27 cellular contexts compared by ENCODE assay signal in the genomic region with DNA sequence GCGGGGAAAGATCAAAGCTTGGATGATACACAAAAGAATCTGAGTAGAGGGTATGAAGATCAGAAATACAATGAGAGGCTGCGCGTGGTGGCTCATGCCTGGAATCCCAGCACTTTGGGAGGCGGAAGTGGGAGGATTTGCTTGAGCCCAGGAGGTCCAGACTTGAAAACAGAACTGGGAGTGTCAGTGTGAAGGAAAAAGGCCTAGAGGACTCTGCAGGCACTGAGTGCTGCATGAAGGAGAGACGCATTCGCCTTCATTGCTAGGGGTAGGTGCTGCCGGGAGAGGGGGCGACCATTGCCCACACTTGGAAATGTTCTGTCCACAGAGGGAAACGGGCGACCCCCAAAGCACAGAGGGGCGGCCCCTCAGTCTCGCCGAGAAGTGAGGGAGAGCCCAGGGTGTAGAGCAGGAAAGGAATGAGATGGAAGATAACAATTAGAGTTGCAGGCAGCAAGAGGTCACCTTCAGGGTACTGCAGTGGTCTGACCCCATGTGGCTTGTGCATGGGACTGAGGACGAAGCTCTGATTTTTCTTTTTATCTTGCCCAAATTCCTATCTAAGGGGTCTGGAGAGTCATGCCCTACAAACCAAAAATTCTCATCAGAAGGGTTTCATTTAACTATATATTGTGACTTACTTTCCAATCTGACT. TPM values are rescaled to one million over a fixed set of nuclear protein-coding genes. Genes with fewer than 3 reads are reported as not detected.
"Had no signal": no experiment of that assay in that cellular context is flagged by ENCODE, and none has a peak within 500 bp of the region (broad histone marks: within the 10 kb centered on the region; RNA-seq: fewer than 3 reads in every experiment).

No MANE protein-coding gene starts in this region.

- H3K27ac ChIP-seq: breast epithelium, dorsolateral prefrontal cortex, esophagus squamous epithelium, gastroesophageal sphincter, pancreas, tibial artery had no signal

- H3K36me3 ChIP-seq: breast epithelium, esophagus squamous epithelium, gastroesophageal sphincter, tibial artery had no signal

- H3K9me3 ChIP-seq: breast epithelium, esophagus squamous epithelium, gastroesophageal sphincter, pancreas, tibial artery had no signal

- H3K4me3 ChIP-seq: breast epithelium, dorsolateral prefrontal cortex, esophagus squamous epithelium, gastroesophageal sphincter, tibial artery had no signal

- H3K4me1 Mint-ChIP-seq: activated naive CD8-positive, alpha-beta T cell treated with anti-CD3 and anti-CD28 coated beads, Interleukin-2, amount 10 ng/mL, durations not matched to agents 7 days and 5 days; central memory CD8-positive, alpha-beta T cell had no signal

- ATAC-seq: activated T-cell treated with anti-CD3 and anti-CD28 coated beads, Interleukin-2, amount 50 U/mL, for 72 hours; gastroesophageal sphincter; left lobe of liver; pancreas; right cardiac atrium had no signal

- H3K4me1 ChIP-seq: breast epithelium, esophagus squamous epithelium, gastroesophageal sphincter, tibial artery had no signal

- H3K9me3 Mint-ChIP-seq: activated naive CD4-positive, alpha-beta T cell treated with anti-CD3 and anti-CD28 coated beads for 36 hours; activated naive CD8-positive, alpha-beta T cell treated with anti-CD3 and anti-CD28 coated beads, Interleukin-2, amount 10 ng/mL, durations not matched to agents 7 days and 5 days; activated T-cell treated with anti-CD3 and anti-CD28 coated beads, Interleukin-2, amount 50 U/mL, for 72 hours; central memory CD8-positive, alpha-beta T cell; natural killer cell treated with Interleukin-12 subunit alpha and Interleukin-12 subunit beta and Interleukin-15 and Interleukin-18, amount 100 ng/mL, for 72 hours; stimulated activated naive CD8-positive, alpha-beta T cell treated with anti-CD3 and anti-CD28 coated beads, Interleukin-15, Interleukin-2, amounts not matched to agents 100 ng/mL and 50 ng/mL, for 24 hours had no signal

- DNase-seq: activated CD4-positive, alpha-beta T cell treated with anti-CD3 and anti-CD28 coated beads, Interleukin-2, amount 50 U/mL, for 4 hours; activated CD8-positive, alpha-beta memory T cell treated with anti-CD3 and anti-CD28 coated beads, Interleukin-2, amount 50 U/mL, for 48 hours; activated effector memory CD4-positive, alpha-beta T cell treated with Interleukin-2 at 50 U/mL for 16 hours; activated naive CD4-positive, alpha-beta T cell treated with anti-CD3 and anti-CD28 coated beads for 36 hours; activated naive CD8-positive, alpha-beta T cell treated with anti-CD3 and anti-CD28 coated beads, Interleukin-2, amount 10 ng/mL, durations not matched to agents 7 days and 5 days; activated T-cell treated with anti-CD3 and anti-CD28 coated beads, Interleukin-2, amount 50 U/mL, for 72 hours; amniotic stem cell; dorsolateral prefrontal cortex; esophagus squamous epithelium; head of caudate nucleus; pancreas; right cardiac atrium; stimulated activated CD4-positive, alpha-beta T cell treated with anti-CD3 and anti-CD28 coated beads, Interleukin-1b, Interleukin-23, amount 100 ng/mL, for 48 hours; T-helper 9 cell; tibial artery had no signal

- H3K4me3 Mint-ChIP-seq: activated naive CD4-positive, alpha-beta T cell treated with anti-CD3 and anti-CD28 coated beads for 36 hours; activated naive CD8-positive, alpha-beta T cell treated with anti-CD3 and anti-CD28 coated beads, Interleukin-2, amount 10 ng/mL, durations not matched to agents 7 days and 5 days; activated T-cell treated with anti-CD3 and anti-CD28 coated beads, Interleukin-2, amount 50 U/mL, for 72 hours; central memory CD8-positive, alpha-beta T cell; natural killer cell treated with Interleukin-12 subunit alpha and Interleukin-12 subunit beta and Interleukin-15 and Interleukin-18, amount 100 ng/mL, for 72 hours; stimulated activated naive CD8-positive, alpha-beta T cell treated with anti-CD3 and anti-CD28 coated beads, Interleukin-15, Interleukin-2, amounts not matched to agents 100 ng/mL and 50 ng/mL, for 24 hours had no signal

- H3K36me3 Mint-ChIP-seq: activated naive CD8-positive, alpha-beta T cell treated with anti-CD3 and anti-CD28 coated beads, Interleukin-2, amount 10 ng/mL, durations not matched to agents 7 days and 5 days; natural killer cell treated with Interleukin-12 subunit alpha and Interleukin-12 subunit beta and Interleukin-15 and Interleukin-18, amount 100 ng/mL, for 72 hours had no signal

- H3K27me3 Mint-ChIP-seq: activated naive CD8-positive, alpha-beta T cell treated with anti-CD3 and anti-CD28 coated beads, Interleukin-2, amount 10 ng/mL, durations not matched to agents 7 days and 5 days; central memory CD8-positive, alpha-beta T cell; stimulated activated naive CD8-positive, alpha-beta T cell treated with anti-CD3 and anti-CD28 coated beads, Interleukin-15, Interleukin-2, amounts not matched to agents 100 ng/mL and 50 ng/mL, for 24 hours had no signal

- H3K27me3 ChIP-seq: esophagus squamous epithelium, gastroesophageal sphincter, pancreas, tibial artery had no signal

- H3K27ac Mint-ChIP-seq: activated naive CD4-positive, alpha-beta T cell treated with anti-CD3 and anti-CD28 coated beads for 36 hours; activated naive CD8-positive, alpha-beta T cell treated with anti-CD3 and anti-CD28 coated beads, Interleukin-2, amount 10 ng/mL, durations not matched to agents 7 days and 5 days; activated T-cell treated with anti-CD3 and anti-CD28 coated beads, Interleukin-2, amount 50 U/mL, for 72 hours; natural killer cell treated with Interleukin-12 subunit alpha and Interleukin-12 subunit beta and Interleukin-15 and Interleukin-18, amount 100 ng/mL, for 72 hours; stimulated activated naive CD8-positive, alpha-beta T cell treated with anti-CD3 and anti-CD28 coated beads, Interleukin-15, Interleukin-2, amounts not matched to agents 100 ng/mL and 50 ng/mL, for 24 hours had no signal

RNA-seq across cellular contexts. Expression of gene ARSH, which starts 45.4 kb away (rescaled TPM):
- total RNA-seq: activated CD8-positive, alpha-beta memory T cell treated with anti-CD3 and anti-CD28 coated beads for 36 hours; activated naive CD4-positive, alpha-beta T cell treated with anti-CD3 and anti-CD28 coated beads for 36 hours; activated naive CD8-positive, alpha-beta T cell treated with anti-CD3 and anti-CD28 coated beads, Interleukin-2, amount 10 ng/mL, durations not matched to agents 7 days and 5 days; activated T-cell treated with anti-CD3 and anti-CD28 coated beads, Interleukin-2, amount 50 U/mL, for 72 hours; kidney epithelial cell; left lobe of liver; lung microvascular endothelial cell; natural killer cell treated with Interleukin-12 subunit alpha and Interleukin-12 subunit beta and Interleukin-15 and Interleukin-18, amount 100 ng/mL, for 72 hours; pulmonary artery endothelial cell; right cardiac atrium; skeletal muscle tissue; T-helper 1 cell treated with Interleukin-12 subunit alpha and Interleukin-12 subunit beta and Interleukin-4 antibody, amounts not matched to agents 30 ng/mL and 1 ng/mL, for 36 hours had no signal
- polyA plus RNA-seq: right cardiac atrium had no signal
